11 cellular contexts compared by ENCODE assay signal in the genomic region with DNA sequence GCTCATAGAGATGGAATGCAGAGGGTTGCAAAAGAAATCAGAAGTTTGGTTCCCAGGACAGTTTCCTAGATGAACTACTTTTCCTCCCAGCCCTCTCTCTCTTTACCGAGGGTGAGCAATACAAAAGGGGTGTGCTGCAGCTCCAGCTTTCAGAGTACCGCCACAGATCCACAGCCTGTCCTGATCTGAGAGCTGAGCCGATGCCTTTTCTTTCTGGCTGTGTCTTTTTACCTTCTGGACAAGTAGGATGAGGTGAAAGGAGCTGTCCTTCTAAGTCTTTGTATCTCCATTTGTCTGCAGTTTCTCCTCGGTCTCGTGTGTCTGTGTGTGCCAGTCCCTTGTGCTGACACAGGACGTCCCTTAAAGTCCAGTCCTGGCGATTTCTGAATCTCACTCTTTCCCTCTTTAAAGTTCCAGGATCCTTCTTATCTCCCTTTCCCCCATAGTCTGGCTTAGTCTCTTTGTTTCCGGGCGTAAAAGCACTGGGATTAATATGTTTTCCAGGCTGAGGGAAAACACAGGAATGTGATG. TPM values are rescaled to one million over a fixed set of nuclear protein-coding genes. Genes with fewer than 3 reads are reported as not detected.
DNase-seq lines count a peak whose midpoint lies in the region; FAIRE-seq and TF ChIP-seq lines count a peak whose summit lies in the region.
"Had no signal": no experiment of that assay in that cellular context is flagged by ENCODE, and none has a peak within 500 bp of the region (broad histone marks: within the 10 kb centered on the region; RNA-seq: fewer than 3 reads in every experiment).

No MANE protein-coding gene starts in this region.

- H3K27me3 ChIP-seq in MG63 (no peaks in the 10 kb centered on the region), endothelial cell of umbilical vein (ENCODE audit: control insufficient read depth in 2 of 2, insufficient read depth in 2 of 2, low read length in 2 of 2) (no peaks in the 10 kb centered on the region), mucosa of rectum (ENCODE audit: control insufficient read depth in 2 of 2, insufficient read depth in 2 of 2, low read length in 2 of 2) (no peaks in the 10 kb centered on the region)

- H3K4me1 ChIP-seq in endothelial cell of umbilical vein (ENCODE audit: control insufficient read depth, extremely low read depth, insufficient read depth, low read length) (peaks cover 28% of the 10 kb centered on the region), mucosa of rectum (ENCODE audit: control insufficient read depth in 2 of 2, insufficient read depth in 2 of 2, low read length in 2 of 2) (peaks cover 0 to 4% of the 10 kb centered on the region in 2 donors)
- H3K4me1 ChIP-seq: BLaER1 had no signal

- peak overlapping the region; percentile 5 for H2AFZ ChIP-seq in endothelial cell of umbilical vein (ENCODE audit: low read depth, low read length)

- dilution Hi-C loops in endothelial cell of umbilical vein (cut with MboI; ENCODE audit: extremely low pct_ligation_motif_present, low sequenced_read_pairs), result no loop called here

- H3K36me3 ChIP-seq in MG63, result peaks cover 15% of the 10 kb centered on the region
- H3K36me3 ChIP-seq in endothelial cell of umbilical vein (ENCODE audit: control insufficient read depth in 2 of 2, extremely low read depth in 1 of 2, insufficient read depth in 2 of 2, low read length in 2 of 2), result no peaks in the 10 kb centered on the region
- no peaks in the 10 kb centered on the region for H3K36me3 ChIP-seq in mucosa of rectum (ENCODE audit: control insufficient read depth in 2 of 2, insufficient read depth in 2 of 2, low read length in 2 of 2)
- H3K36me3 ChIP-seq: BLaER1 had no signal

- DNase-seq in MG63 (peak; percentile 72), endothelial cell of umbilical vein (ENCODE audit: low read depth, low spot score) (peak; percentile 73), D721Med (ENCODE audit: insufficient read length, low spot score) (no peak), NCI-H2107 treated with DMSO at 0.1 percent for 48 hours (lab: John Stamatoyannopoulos, UW; ENCODE audit: unreplicated experiment) (no peak), posterior vena cava (ENCODE audit: low spot score) (no peak), NCI-H2171 treated with DMSO at 0.1 percent for 48 hours (lab: John Stamatoyannopoulos, UW) (no peak)
- DNase-seq: activated CD8-positive, alpha-beta memory T cell treated with anti-CD3 and anti-CD28 coated beads, Interleukin-2, amount 10 ng/mL, durations not matched to agents 7 days and 5 days; NCI-H2081 had no signal

- TSS peak; percentile 78 for BruUV-seq in endothelial cell of umbilical vein (replicated peaks; lab: Mats Ljungman, UMichigan)

- H3K27ac ChIP-seq in 22Rv1 (peak overlapping the region; percentile 46), endothelial cell of umbilical vein (ENCODE audit: insufficient read depth, low read depth, low read length) (peak overlapping the region; percentile 56), mucosa of rectum (ENCODE audit: low read depth in 2 of 2, low read length in 2 of 2) (peak overlapping the region; percentile 64 to 67)
- H3K27ac ChIP-seq: BLaER1 had no signal

- H3K4me3 ChIP-seq in MG63 (peak overlapping the region; percentile 49), endothelial cell of umbilical vein (replicated peaks in 1 of 3; ENCODE audit: insufficient read depth in 1 of 3, low read depth in 1 of 3, low read length in 3 of 3) (peak overlapping the region in 2 of 3 experiments; percentile 43 to 63), mucosa of rectum (ENCODE audit: low read length in 2 of 2) (peak overlapping the region; percentile 56 to 65)
- H3K4me3 ChIP-seq: BLaER1 had no signal

- no peaks in the 10 kb centered on the region for H3K9me1 ChIP-seq in endothelial cell of umbilical vein (replicated peaks; ENCODE audit: control insufficient read depth, extremely low read depth, insufficient read depth, low read length)

- CTCF ChIA-PET in endothelial cell of umbilical vein (lab: Charles Lee), result interaction anchor here (1.0 to 7.9 kb wide), 9 partner anchors 9 to 648 kb away, joined by 3 to 100 read pairs (median 4); partner anchors contain the start of gene SLC9C1

- H3K9me3 ChIP-seq in MG63 (no peaks in the 10 kb centered on the region), endothelial cell of umbilical vein (replicated peaks; ENCODE audit: control insufficient read depth, insufficient read depth, low read length) (no peaks in the 10 kb centered on the region), mucosa of rectum (ENCODE audit: control insufficient read depth in 2 of 2, low read length in 2 of 2) (no peaks in the 10 kb centered on the region)
- H3K9me3 ChIP-seq: BLaER1 had no signal

- intact Hi-C loops in endothelial cell of umbilical vein (cut with micrococcal nuclease), result loop anchor here (1.0 to 5.0 kb wide), 5 partner anchors 11 to 987 kb away; no protein-coding TSS in a partner anchor
- intact Hi-C loops in posterior vena cava (cut with DNase I), result loop anchor here in 1 of 2 donors (5.0 kb wide), 2 partner anchors 172 to 337 kb away; partner anchors contain the start of gene CD200R1

- FAIRE-seq in endothelial cell of umbilical vein (lab: Jason Lieb, UNC) (no peak), D721Med (lab: Jason Lieb, UNC) (no peak)

- peak overlapping the region; percentile 77 for H3K4me2 ChIP-seq in endothelial cell of umbilical vein (ENCODE audit: insufficient read depth, low read length)
- H3K4me2 ChIP-seq: BLaER1 had no signal

- H4K20me1 ChIP-seq in endothelial cell of umbilical vein (replicated peaks; ENCODE audit: control insufficient read depth, extremely low read depth, insufficient read depth, low read length), result no peaks in the 10 kb centered on the region
- H4K20me1 ChIP-seq: BLaER1 had no signal

- TF ChIP-seq CTCF in 22Rv1 (IDR thresholded peaks at IDR 0.05), result no peak
- no peak for TF ChIP-seq CTCF in endothelial cell of umbilical vein (IDR thresholded peaks at IDR 0.05; ENCODE audit: extremely low read depth in 1 of 2, insufficient read depth in 1 of 2, low read depth in 1 of 2, low read length in 2 of 2)
- TF ChIP-seq CTCF in D721Med (IDR thresholded peaks at IDR 0.05; ENCODE audit: insufficient read depth, missing control alignments), result no peak

- POLR2A ChIA-PET in endothelial cell of umbilical vein (lab: Charles Lee), result interaction anchor here (0.9 to 2.0 kb wide), 4 partner anchors 10 to 347 kb away, joined by 3 to 12 read pairs (median 6); partner anchors contain the start of gene SLC9C1

- H3K9ac ChIP-seq in endothelial cell of umbilical vein (replicated peaks; ENCODE audit: extremely low read depth, insufficient read depth, low read length) (peak overlapping the region; percentile 49), mucosa of rectum (ENCODE audit: low read depth in 1 of 2, low read length in 2 of 2) (peak overlapping the region; percentile 27 to 40)
- H3K9ac ChIP-seq: BLaER1 had no signal

- no peaks in the 10 kb centered on the region for H3K79me2 ChIP-seq in endothelial cell of umbilical vein (ENCODE audit: control insufficient read depth, insufficient read depth, low read length)

- no peak for TF ChIP-seq POLR2A in endothelial cell of umbilical vein (IDR thresholded peaks at IDR 0.05; ENCODE audit: low read depth, low read length)

TF ChIP-seq in endothelial cell of umbilical vein, 7 proteins besides CTCF, POLR2A, EP300 and RAD21:
- TF ChIP-seq FOS (IDR thresholded peaks at IDR 0.05; ENCODE audit: borderline replicate concordance, insufficient read depth, low read length) (no peak), EZH2 (IDR thresholded peaks at IDR 0.05; ENCODE audit: borderline replicate concordance, low read depth, low read length, severe bottlenecking) (no peak), POLR2AphosphoS5 (IDR thresholded peaks at IDR 0.05; ENCODE audit: insufficient read depth, low read depth, low read length) (no peak), GATA2 (IDR thresholded peaks at IDR 0.05; ENCODE audit: insufficient read depth, insufficient read length, low read depth, low read length) (no peak), MYC (IDR thresholded peaks at IDR 0.05; ENCODE audit: low read depth, low read length) (no peak), JUN (IDR thresholded peaks at IDR 0.05; ENCODE audit: borderline replicate concordance, insufficient read depth, insufficient read length, low read depth) (no peak)
- TF ChIP-seq, protein P1, sequence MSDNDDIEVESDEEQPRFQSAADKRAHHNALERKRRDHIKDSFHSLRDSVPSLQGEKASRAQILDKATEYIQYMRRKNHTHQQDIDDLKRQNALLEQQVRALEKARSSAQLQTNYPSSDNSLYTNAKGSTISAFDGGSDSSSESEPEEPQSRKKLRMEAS (IDR thresholded peaks at IDR 0.05; ENCODE audit: insufficient read depth, insufficient read length), result no peak
TF ChIP-seq in endothelial cell of umbilical vein: peak in this region for 0.

RNA-seq across cellular contexts. Expression of gene CCDC80, which starts 0.5 kb away (rescaled TPM):
- total RNA-seq in MG63 (2014; rRNA removed; shearing (Covaris generic); ENCODE audit: low replicate concordance), result 240 and 268 TPM in 2 replicates
- 59.3 and 77.2 TPM in 2 replicates for total RNA-seq in endothelial cell of umbilical vein
- 18.5 and 28.4 TPM in 2 replicates for polyA plus RNA-seq in endothelial cell of umbilical vein
- polyA plus RNA-seq in endothelial cell of umbilical vein (2011; cell fraction: cytosol; rRNA removed), result 30.5 and 33.6 TPM in 2 replicates
- 26.1 and 32.0 TPM in 2 replicates for polyA plus RNA-seq in endothelial cell of umbilical vein (2011; cell fraction: nucleus; rRNA removed)
- polyA plus RNA-seq in endothelial cell of umbilical vein (2012), result 60.7 and 70.8 TPM in 2 replicates
- polyA minus RNA-seq in endothelial cell of umbilical vein, result 41.9 and 60.5 TPM in 2 replicates
- not detected for polyA minus RNA-seq in endothelial cell of umbilical vein (2011; cell fraction: cytosol; rRNA and poly(A)+ RNA removed)
- polyA minus RNA-seq in endothelial cell of umbilical vein (2011; cell fraction: nucleus; rRNA and poly(A)+ RNA removed), result 15.3 and 24.0 TPM in 2 replicates
- total RNA-seq in posterior vena cava, result 1,000 to 10,000 TPM in 1 of 2 donors, 100 to 1,000 TPM in 1; 294 to 1,773 TPM

Comparison
In these comparisons a context has a peak if more than half of its experiments do, and no peak if none do; other contexts are left out.
1. DNase-seq: peak in MG63 (single experiment) and endothelial cell of umbilical vein (single experiment); none in D721Med (single experiment), NCI-H2107 treated with DMSO at 0.1 percent for 48 hours (single experiment), posterior vena cava (single experiment) and NCI-H2171 treated with DMSO at 0.1 percent for 48 hours (single experiment).
2. Peak in every context shown above with its lines, with median percentiles within 50 percentile points of each other: H3K27ac ChIP-seq and H3K4me3 ChIP-seq.